ENCODE assay signal across 18 cellular contexts in the genomic region with DNA sequence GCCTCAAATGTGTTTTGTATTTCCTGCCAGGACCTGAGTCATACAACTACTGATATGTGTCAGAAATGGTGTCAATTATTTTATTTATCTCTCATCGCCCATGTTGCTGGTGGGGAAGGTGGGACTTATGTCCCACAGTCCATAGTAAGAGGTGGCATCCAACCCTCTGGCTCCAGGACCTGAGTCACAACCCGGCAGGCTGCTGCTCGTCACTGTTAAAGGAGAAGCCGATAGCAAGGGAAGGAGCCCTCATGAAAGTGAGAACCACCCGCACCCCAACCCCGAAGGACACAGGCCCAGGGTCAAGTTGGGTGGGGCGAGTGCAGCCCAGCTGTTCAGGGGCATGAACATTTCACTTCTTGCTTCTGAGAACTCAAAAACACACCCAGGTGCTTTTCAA. TPM values are rescaled to one million over a fixed set of nuclear protein-coding genes. Genes with fewer than 3 reads are reported as not detected.
DNase-seq lines count a peak whose midpoint lies in the region; ATAC-seq, FAIRE-seq and TF ChIP-seq lines count a peak whose summit lies in the region.
"Had no signal": no experiment of that assay in that cellular context is flagged by ENCODE, and none has a peak within 500 bp of the region (broad histone marks: within the 10 kb centered on the region; RNA-seq: fewer than 3 reads in every experiment).

No MANE protein-coding gene starts in this region.

- no peaks in the 10 kb centered on the region for H3K9me3 Mint-ChIP-seq in CD8-positive, alpha-beta memory T cell
- no peaks in the 10 kb centered on the region for H3K9me3 Mint-ChIP-seq in activated B cell treated with CpG ODN at 0.5 μM for 24 hours
- no peaks in the 10 kb centered on the region for H3K9me3 Mint-ChIP-seq in stimulated activated memory B cell treated with anti-CD40 and anti-IgM and Interleukin-4, amounts not matched to agents 10 μg/mL and 1 μg/mL and 100 μg/mL, for 72 hours
- H3K9me3 Mint-ChIP-seq: HFFc6 had no signal

- H3K27ac Mint-ChIP-seq in CD8-positive, alpha-beta memory T cell = peak overlapping the region in 6 of 8 donors; percentile 47 to 71 (median 56)
- H3K27ac Mint-ChIP-seq in activated B cell treated with CpG ODN at 0.5 μM for 24 hours = peak overlapping the region; percentile 54
- no peak overlapping the region for H3K27ac Mint-ChIP-seq in stimulated activated memory B cell treated with anti-CD40 and anti-IgM and Interleukin-4, amounts not matched to agents 10 μg/mL and 1 μg/mL and 100 μg/mL, for 72 hours
- H3K27ac Mint-ChIP-seq: HFFc6 had no signal

- peak overlapping the region in 2 of 7 donors; percentile 8 to 89 for H3K4me3 Mint-ChIP-seq in CD8-positive, alpha-beta memory T cell
- H3K4me3 Mint-ChIP-seq in activated B cell treated with CpG ODN at 0.5 μM for 24 hours = no peak overlapping the region
- H3K4me3 Mint-ChIP-seq in stimulated activated memory B cell treated with anti-CD40 and anti-IgM and Interleukin-4, amounts not matched to agents 10 μg/mL and 1 μg/mL and 100 μg/mL, for 72 hours = no peak overlapping the region
- H3K4me3 Mint-ChIP-seq: HFFc6 had no signal

- no peaks in the 10 kb centered on the region for H3K79me2 ChIP-seq in HepG2 (ENCODE audit: insufficient read depth, low read length)

- peaks cover 19 to 23% (median 20%) of the 10 kb centered on the region in 3 donors for H3K4me1 Mint-ChIP-seq in CD8-positive, alpha-beta memory T cell
- peaks cover 34% of the 10 kb centered on the region for H3K4me1 Mint-ChIP-seq in activated B cell treated with CpG ODN at 0.5 μM for 24 hours
- H3K4me1 Mint-ChIP-seq in stimulated activated memory B cell treated with anti-CD40 and anti-IgM and Interleukin-4, amounts not matched to agents 10 μg/mL and 1 μg/mL and 100 μg/mL, for 72 hours = peaks cover 25% of the 10 kb centered on the region

- H3K4me3 ChIP-seq in CD8-positive, alpha-beta memory T cell (ENCODE audit: low read length) = no peak overlapping the region
- H3K4me3 ChIP-seq in kidney (ENCODE audit: low read length in 2 of 2) (no peak overlapping the region), HepG2 (replicated peaks in 1 of 3; ENCODE audit: insufficient read depth in 1 of 3, low read depth in 2 of 3, low read length in 3 of 3) (no peak overlapping the region)

- ATAC-seq in activated B cell treated with CpG ODN at 0.5 μM for 24 hours (ENCODE audit: low read depth) (peak; percentile 56), HepG2 (no peak)
- ATAC-seq in stimulated activated memory B cell treated with anti-CD40 and anti-IgM and Interleukin-4, amounts not matched to agents 10 μg/mL and 1 μg/mL and 100 μg/mL, for 72 hours = peak; percentile 5
- ATAC-seq: PC-3 had no signal

- TF ChIP-seq RAD21 in HepG2 (CRISPR knock-in tag; IDR thresholded peaks at IDR 0.05) = no peak

- no peak for TF ChIP-seq POLR2A in HepG2 (IDR thresholded peaks at IDR 0.05; ENCODE audit: insufficient read depth in 1 of 2, low read depth in 2 of 2, low read length in 2 of 2)

- no peak overlapping the region for H3K27ac ChIP-seq in CD8-positive, alpha-beta memory T cell (ENCODE audit: low read depth, low read length)
- no peak overlapping the region for H3K27ac ChIP-seq in kidney (ENCODE audit: low read depth in 2 of 2, low read length in 2 of 2)
- no peak overlapping the region for H3K27ac ChIP-seq in HepG2 (ENCODE audit: extremely low read length, insufficient read depth, low read length)

- in situ Hi-C loops in HepG2 (cut with HindIII; ENCODE audit: extremely low pct_ligation_motif_present, low pct_unique_long_range_greater_than_20kb) = no loop called here

- intact Hi-C loops in activated B cell treated with CpG ODN at 0.5 μM for 24 hours (cut with micrococcal nuclease) = loop anchor here (5.0 kb wide), 1 partner anchor 44 kb away; no protein-coding TSS in a partner anchor
- intact Hi-C loops in kidney (cut with DNase I) = no loop called here
- intact Hi-C loops in HepG2 (cut with micrococcal nuclease; ENCODE audit: unreplicated experiment) = no loop called here

- DNase-seq in CD8-positive, alpha-beta memory T cell = no peak
- peak; percentile 15 for DNase-seq in activated B cell treated with CpG ODN at 0.5 μM for 24 hours
- DNase-seq in kidney = peak; percentile 54
- DNase-seq in stimulated activated CD4-positive, alpha-beta T cell treated with anti-CD3 and anti-CD28 coated beads, Interleukin-12 subunit alpha, Interleukin-12 subunit beta, amount 100 ng/mL, for 4 hours = no peak
- DNase-seq in HepG2 (ENCODE audit: low spot score) = no peak
- no peak for DNase-seq in SK-N-DZ (ENCODE audit: low spot score)
- DNase-seq: ACHN, AML-193, HFFc6, NCI-H1092, NCI-H146, NCI-H2081, NCI-H748 treated with DMSO at 0.1 percent for 48 hours, PC-3 had no signal

- H3K36me3 Mint-ChIP-seq in CD8-positive, alpha-beta memory T cell = no peaks in the 10 kb centered on the region
- H3K36me3 Mint-ChIP-seq in activated B cell treated with CpG ODN at 0.5 μM for 24 hours (ENCODE audit: low read depth) = no peaks in the 10 kb centered on the region
- H3K36me3 Mint-ChIP-seq in stimulated activated memory B cell treated with anti-CD40 and anti-IgM and Interleukin-4, amounts not matched to agents 10 μg/mL and 1 μg/mL and 100 μg/mL, for 72 hours = no peaks in the 10 kb centered on the region

- no peak for TF ChIP-seq CTCF in activated B cell treated with CpG ODN at 0.5 μM for 24 hours (IDR thresholded peaks at IDR 0.05)
- TF ChIP-seq CTCF in kidney (IDR thresholded peaks at IDR 0.05; ENCODE audit: borderline replicate concordance, extremely low read depth, insufficient read depth) = no peak
- no peak for TF ChIP-seq CTCF in HepG2 (CRISPR knock-in tag; IDR thresholded peaks at IDR 0.05)

- H3K4me1 ChIP-seq in CD8-positive, alpha-beta memory T cell (ENCODE audit: insufficient read depth, low read length) = peaks cover 27% of the 10 kb centered on the region
- peaks cover 0 to 11% of the 10 kb centered on the region in 2 donors for H3K4me1 ChIP-seq in kidney (ENCODE audit: control insufficient read depth in 1 of 2, insufficient read depth in 1 of 2, low read depth in 1 of 2, low read length in 2 of 2)
- H3K4me1 ChIP-seq in HepG2 (ENCODE audit: insufficient read depth, low read length) = no peaks in the 10 kb centered on the region

- WGBS in HepG2 (ENCODE audit: low lambda C conversion rate) = 26% methylated on average over 6 of the region's 7 CpGs

- no peak overlapping the region for H3K9ac ChIP-seq in kidney (ENCODE audit: low read length in 2 of 2)
- no peak overlapping the region for H3K9ac ChIP-seq in HepG2 (ENCODE audit: insufficient read depth, low read depth, low read length)

- H3K9me3 ChIP-seq in CD8-positive, alpha-beta memory T cell (ENCODE audit: low read length) = no peaks in the 10 kb centered on the region
- no peaks in the 10 kb centered on the region for H3K9me3 ChIP-seq in kidney (ENCODE audit: control insufficient read depth in 1 of 2, low read length in 2 of 2)
- H3K9me3 ChIP-seq in HepG2 (ENCODE audit: low read length) = no peaks in the 10 kb centered on the region
- H3K9me3 ChIP-seq: Caco-2 had no signal

- H3K27me3 Mint-ChIP-seq in CD8-positive, alpha-beta memory T cell = peaks cover 0 to 1% of the 10 kb centered on the region in 2 donors
- H3K27me3 Mint-ChIP-seq in activated B cell treated with CpG ODN at 0.5 μM for 24 hours = no peaks in the 10 kb centered on the region
- H3K27me3 Mint-ChIP-seq in stimulated activated memory B cell treated with anti-CD40 and anti-IgM and Interleukin-4, amounts not matched to agents 10 μg/mL and 1 μg/mL and 100 μg/mL, for 72 hours = peaks cover 23% of the 10 kb centered on the region

- H2AFZ ChIP-seq in HepG2 (ENCODE audit: low read length) = no peak overlapping the region

- TF ChIP-seq EP300 in HepG2 (IDR thresholded peaks at IDR 0.05; ENCODE audit: low read depth in 2 of 2, low read length in 2 of 2) (no peak), HepG2 (CRISPR knock-in tag; IDR thresholded peaks at IDR 0.05; ENCODE audit: borderline replicate concordance) (no peak)

- H4K20me1 ChIP-seq in HepG2 (ENCODE audit: insufficient read depth, low read length) = no peaks in the 10 kb centered on the region

- H3K36me3 ChIP-seq in CD8-positive, alpha-beta memory T cell (ENCODE audit: insufficient read depth, low read length) = no peaks in the 10 kb centered on the region
- H3K36me3 ChIP-seq in kidney (ENCODE audit: control insufficient read depth in 1 of 2, insufficient read depth in 2 of 2, low read length in 2 of 2) = no peaks in the 10 kb centered on the region
- H3K36me3 ChIP-seq in HepG2 (replicated peaks in 1 of 2; ENCODE audit: control insufficient read depth in 1 of 2, insufficient read depth in 2 of 2, low read length in 2 of 2) = no peaks in the 10 kb centered on the region

- H3K4me2 ChIP-seq in HepG2 (ENCODE audit: low read depth, low read length) = no peak overlapping the region

- H3K27me3 ChIP-seq in CD8-positive, alpha-beta memory T cell (ENCODE audit: insufficient read depth, low read length, poor library complexity, severe bottlenecking) = no peaks in the 10 kb centered on the region
- peaks cover 0 to 28% of the 10 kb centered on the region in 2 experiments; a peak in 3 of 5 replicates for H3K27me3 ChIP-seq in HepG2 (ENCODE audit: control insufficient read depth in 1 of 2, insufficient read depth in 2 of 2, low read length in 2 of 2)

- POLR2A ChIA-PET in CD8-positive, alpha-beta memory T cell (lab: Charles Lee) = no interaction called here
- POLR2A ChIA-PET in activated B cell treated with CpG ODN at 0.5 μM for 24 hours (lab: Charles Lee) (interaction anchor here (0.9 kb wide), 1 partner anchor 383 kb away, joined by 10 read pairs; no protein-coding TSS in a partner anchor), HepG2 (lab: Yijun Ruan, JAX) (no interaction called here)

- no peak for FAIRE-seq in kidney (lab: Jason Lieb, UNC)
- FAIRE-seq in HepG2 (lab: Jason Lieb, UNC) = no peak
- FAIRE-seq: GM19239, H54 had no signal

- CTCF ChIA-PET in CD8-positive, alpha-beta memory T cell (lab: Charles Lee) = interaction anchor here (1.1 to 1.2 kb wide), 2 partner anchors 48 to 120 kb away, joined by 3 read pairs; no protein-coding TSS in a partner anchor
- CTCF ChIA-PET in activated B cell treated with CpG ODN at 0.5 μM for 24 hours (lab: Charles Lee) = no interaction called here
- CTCF ChIA-PET in HepG2 (lab: Yijun Ruan, JAX; ENCODE audit: low intra/inter-chr PET ratio, low total read pairs) = no interaction called here

- no TSS peak for BruUV-seq in HepG2 (replicated peaks; lab: Mats Ljungman, UMichigan)

RNA-seq across cellular contexts. Expression of gene TP53I11, which starts 33.1 kb away (rescaled TPM):
- 10 to 100 TPM; 16.9 to 18.1 TPM for total RNA-seq in CD8-positive, alpha-beta memory T cell
- polyA plus RNA-seq in CD8-positive, alpha-beta memory T cell = 32.1 TPM
- total RNA-seq in activated B cell treated with CpG ODN at 0.5 μM for 24 hours (145 and 175 TPM in 2 replicates), kidney (35.3 TPM), HepG2 (2016; rRNA removed; fragmentation: Illumina TruSeq; extraction: Trizol) (not detected in 2 replicates)
- polyA plus RNA-seq in kidney (ENCODE audit: insufficient read depth, low read depth, low replicate concordance) (25.7 TPM), HepG2 (2011; rRNA removed) (not detected in 2 replicates)
- not detected in 2 replicates for total RNA-seq in HepG2 (2016; cell fraction: cytosol; rRNA removed; fragmentation: Illumina TruSeq; extraction: Trizol; ENCODE audit: low read depth)
- not detected in 2 replicates for total RNA-seq in HepG2 (2016; cell fraction: insoluble cytoplasmic fraction; rRNA removed; fragmentation: Illumina TruSeq; extraction: Trizol)
- not detected in 2 replicates for total RNA-seq in HepG2 (2016; cell fraction: membrane; rRNA removed; fragmentation: Illumina TruSeq; extraction: Trizol)
- not detected in 2 replicates for total RNA-seq in HepG2 (2016; cell fraction: nucleus; rRNA removed; fragmentation: Illumina TruSeq; extraction: Trizol)
- not detected in 2 replicates for polyA plus RNA-seq in HepG2 (2011; cell fraction: cytosol; rRNA removed)
- polyA plus RNA-seq in HepG2 (2011; cell fraction: nucleus; rRNA removed) = not detected in 2 replicates
- polyA plus RNA-seq in HepG2 (2012) = not detected in 2 replicates
- polyA plus RNA-seq in HepG2 (2016; cell fraction: cytosol; fragmentation: Illumina TruSeq; extraction: Trizol; ENCODE audit: low read depth) = not detected in 2 replicates
- polyA plus RNA-seq in HepG2 (2016; cell fraction: insoluble cytoplasmic fraction; fragmentation: Illumina TruSeq; extraction: Trizol; ENCODE audit: low read depth) = not detected in 2 replicates
- polyA plus RNA-seq in HepG2 (2016; cell fraction: membrane; fragmentation: Illumina TruSeq; extraction: Trizol; ENCODE audit: low read depth) = not detected in 2 replicates
- polyA plus RNA-seq in HepG2 (2016; cell fraction: nucleus; fragmentation: Illumina TruSeq; extraction: Trizol; ENCODE audit: insufficient read depth, low read depth) = not detected in 2 replicates
- 1.0 TPM in 1 of 2 replicates, not detected in the other for polyA minus RNA-seq in HepG2 (2011; rRNA and poly(A)+ RNA removed; ENCODE audit: low replicate concordance)
- polyA minus RNA-seq in HepG2 (2011; cell fraction: cytosol; rRNA and poly(A)+ RNA removed) = not detected in 2 replicates
- polyA minus RNA-seq in HepG2 (2011; cell fraction: nucleus; rRNA and poly(A)+ RNA removed) = not detected in 2 replicates
- 16.0 and 23.6 TPM in 2 replicates for polyA plus RNA-seq in SK-N-DZ (2014; cell fraction: cytosol; rRNA removed)
- polyA plus RNA-seq in SK-N-DZ (2014; cell fraction: nucleus; rRNA removed) = 26.8 and 36.3 TPM in 2 replicates

Comparison
In these comparisons a context has a peak if more than half of its experiments do, and no peak if none do; other contexts are left out.
1. DNase-seq: peak in activated B cell treated with CpG ODN at 0.5 μM for 24 hours (single experiment) and kidney (single experiment); none in CD8-positive, alpha-beta memory T cell (0 of 5), stimulated activated CD4-positive, alpha-beta T cell treated with anti-CD3 and anti-CD28 coated beads, Interleukin-12 subunit alpha, Interleukin-12 subunit beta, amount 100 ng/mL, for 4 hours (single experiment), HepG2 (single experiment) and SK-N-DZ (single experiment).
2. RNA of gene TP53I11, which starts 33.1 kb away (total RNA-seq): 145 to 175 TPM in activated B cell treated with CpG ODN at 0.5 μM for 24 hours, 35.3 TPM in kidney (single experiment) and 16.9 to 18.1 TPM in CD8-positive, alpha-beta memory T cell; not detected in HepG2; every median in the first group is over 10 times any median in the second.